9 cellular contexts compared by ENCODE assay signal in the genomic region with DNA sequence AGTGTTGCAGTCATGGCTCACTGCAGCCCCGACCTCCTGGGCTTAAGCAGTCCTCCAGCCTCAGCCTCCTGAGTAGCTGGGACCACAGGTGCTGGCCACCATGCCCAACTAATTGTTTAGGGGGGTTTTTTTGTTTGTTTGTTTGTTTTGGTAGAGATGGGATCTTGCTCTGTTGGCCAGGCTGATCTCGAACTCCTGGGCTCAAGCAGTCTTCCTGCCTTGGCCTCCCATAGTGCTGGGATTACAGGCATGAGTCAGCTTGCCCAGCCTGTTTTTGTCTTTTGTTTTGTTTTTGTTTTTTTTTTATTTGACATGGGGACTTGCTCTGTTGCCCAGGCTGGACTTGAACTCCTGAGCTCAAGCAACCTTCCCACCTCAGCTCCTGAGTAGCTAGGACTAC.
"Had no signal": no experiment of that assay in that cellular context is flagged by ENCODE, and none has a peak within 500 bp of the region (broad histone marks: within the 10 kb centered on the region; RNA-seq: fewer than 3 reads in every experiment).

No MANE protein-coding gene starts in this region.

- H3K4me3 ChIP-seq: GM23338, HAP-1 had no signal

- H2AFZ ChIP-seq: GM23338 had no signal

- H3K4me1 Mint-ChIP-seq: GM23338 had no signal

- H3K4me2 ChIP-seq: GM23338, KMS-11 had no signal

- H3K9ac ChIP-seq: KMS-11 had no signal

- H3K27ac ChIP-seq: KMS-11 had no signal

- H3K27ac Mint-ChIP-seq: GM23338 had no signal

- H3K4me1 ChIP-seq: HAP-1 had no signal

- FAIRE-seq: H1, HTR-8/SVneo had no signal

- DNase-seq: H7, IMR-90, KBM-7 had no signal

- H3K4me3 Mint-ChIP-seq: GM23338 had no signal

- ATAC-seq: GM23338, HCT116 had no signal

- H3K9me3 Mint-ChIP-seq: GM23338 had no signal
